In genomic region chr5:95846554-95847260, GRCh38 we compare ENCODE assay signal across 8 cellular contexts. TPM values are rescaled to one million over a fixed set of nuclear protein-coding genes. Genes with fewer than 3 reads are reported as not detected.
DNase-seq lines count a peak whose midpoint lies in the region; ATAC-seq and TF ChIP-seq lines count a peak whose summit lies in the region.

No MANE protein-coding gene starts in this region.

- peak overlapping the region; percentile 0 for H2BK5ac ChIP-seq in trophoblast cell (ENCODE audit: low read depth, low read length, poor library complexity)

- H3K4me1 ChIP-seq in SK-N-SH (ENCODE audit: control insufficient read depth in 1 of 2, insufficient read depth in 2 of 2, low read depth in 1 of 2, low read length in 1 of 2) (peaks cover 3 to 7% of the 10 kb centered on the region in 2 experiments; a peak in 2 of 4 replicates), gastroesophageal sphincter (peaks cover 0 to 11% (median 3%) of the 10 kb centered on the region in 3 donors), trophoblast cell (ENCODE audit: control insufficient read depth in 1 of 2, insufficient read depth in 2 of 2, low read length in 2 of 2) (peaks cover 7% of the 10 kb centered on the region in 2 experiments)

- H3K18ac ChIP-seq in trophoblast cell (ENCODE audit: low read length) = peak overlapping the region; percentile 9

- peak overlapping the region; percentile 0 for H2BK120ac ChIP-seq in trophoblast cell (ENCODE audit: insufficient read depth, low read length, poor library complexity)

- H4K20me1 ChIP-seq in SK-N-SH (ENCODE audit: insufficient read depth) = no peaks in the 10 kb centered on the region

- no peak overlapping the region for H3K4me3 Mint-ChIP-seq in activated naive CD4-positive, alpha-beta T cell treated with anti-CD3 and anti-CD28 coated beads, Interleukin-2, amount 10 ng/mL, durations not matched to agents 7 days and 5 days

- CTCF ChIA-PET in SK-N-SH (lab: Yijun Ruan, JAX) = interaction anchor here (0.6 to 15.2 kb wide), 38 partner anchors 8 to 491 kb away, joined by 3 to 170 read pairs (median 5); partner anchors contain the start of gene RFESD
- CTCF ChIA-PET in activated naive CD4-positive, alpha-beta T cell treated with anti-CD3 and anti-CD28 coated beads, Interleukin-2, amount 10 ng/mL, durations not matched to agents 7 days and 5 days (lab: Charles Lee) = interaction anchor here (0.6 to 17.4 kb wide), 19 partner anchors 9 to 490 kb away, joined by 3 to 377 read pairs (median 3); partner anchors contain the start of genes GLRX and RFESD

- H4K12ac ChIP-seq in trophoblast cell (ENCODE audit: low read depth, low read length) = no peak overlapping the region

- H3K9me2 ChIP-seq in SK-N-SH = no peaks in the 10 kb centered on the region

- in situ Hi-C loops in G401 (cut with HindIII; ENCODE audit: low sequenced_read_pairs) = no loop called here

- no peak overlapping the region for H2AFZ ChIP-seq in SK-N-SH (ENCODE audit: low read depth)
- no peak overlapping the region for H2AFZ ChIP-seq in trophoblast cell (ENCODE audit: insufficient read depth, low read length, poor library complexity)

- H2BK12ac ChIP-seq in trophoblast cell (ENCODE audit: low read length) = peak overlapping the region; percentile 52

- H3K9me3 ChIP-seq in SK-N-SH (no peaks in the 10 kb centered on the region), gastroesophageal sphincter (no peaks in the 10 kb centered on the region), trophoblast cell (ENCODE audit: insufficient read depth, low read depth, low read length) (no peaks in the 10 kb centered on the region)

- H3K27me3 ChIP-seq in SK-N-SH (ENCODE audit: insufficient read depth) (no peaks in the 10 kb centered on the region), gastroesophageal sphincter (no peaks in the 10 kb centered on the region), trophoblast cell (ENCODE audit: insufficient read depth, low read length) (no peaks in the 10 kb centered on the region)

- H3K9me3 Mint-ChIP-seq in activated naive CD4-positive, alpha-beta T cell treated with anti-CD3 and anti-CD28 coated beads, Interleukin-2, amount 10 ng/mL, durations not matched to agents 7 days and 5 days = no peaks in the 10 kb centered on the region

- no peak overlapping the region for H3K4ac ChIP-seq in trophoblast cell (ENCODE audit: low read depth, low read length)

- no peak for TF ChIP-seq EP300 in SK-N-SH (IDR thresholded peaks at IDR 0.05; ENCODE audit: borderline replicate concordance in 1 of 2, low read depth in 1 of 2, low read length in 1 of 2)
- no peak for TF ChIP-seq EP300 in gastroesophageal sphincter (IDR thresholded peaks at IDR 0.05)

- ATAC-seq in GM21723 (IDR thresholded peaks at IDR 0.05; ENCODE audit: unreplicated experiment) = peak; percentile 66
- ATAC-seq in gastroesophageal sphincter = peak; percentile 71

- no peak overlapping the region for H3K9ac ChIP-seq in SK-N-SH
- H3K9ac ChIP-seq in trophoblast cell (ENCODE audit: low read length) = no peak overlapping the region

- H2AK5ac ChIP-seq in trophoblast cell (ENCODE audit: low read length) = no peak overlapping the region

- no peaks in the 10 kb centered on the region for H3K79me2 ChIP-seq in SK-N-SH (ENCODE audit: insufficient read depth)
- H3K79me2 ChIP-seq in trophoblast cell (ENCODE audit: control insufficient read depth, insufficient read depth, low read length, poor library complexity) = peaks cover 2% of the 10 kb centered on the region

- TF ChIP-seq POLR2A in gastroesophageal sphincter (IDR thresholded peaks at IDR 0.05) = no peak

- H3K27ac ChIP-seq in SK-N-SH (ENCODE audit: low read depth in 2 of 2, low read length in 1 of 2) = no peak overlapping the region
- no peak overlapping the region for H3K27ac ChIP-seq in gastroesophageal sphincter
- H3K27ac ChIP-seq in trophoblast cell (ENCODE audit: low read depth, low read length) = no peak overlapping the region

- no peak overlapping the region for H3K14ac ChIP-seq in trophoblast cell (ENCODE audit: low read length)

- TF ChIP-seq RAD21 in SK-N-SH (IDR thresholded peaks at IDR 0.05; ENCODE audit: low read length) = peak; percentile 98

- H3K4me2 ChIP-seq in SK-N-SH (no peak overlapping the region), trophoblast cell (ENCODE audit: low read length) (no peak overlapping the region)

- WGBS in SK-N-SH (ENCODE audit: low lambda C conversion rate) = 75% methylated on average over 7 of the region's 7 CpGs
- WGBS in gastroesophageal sphincter (ENCODE audit: low coverage in 1 of 2), 2 donors = 68 to 79% methylated on average over 4 to 7 of the region's 7 CpGs
- WGBS in trophoblast cell (ENCODE audit: extremely low coverage, insufficient coverage, insufficient read length) = no CpG with 5 or more reads among the region's 7 CpGs

- H3K23ac ChIP-seq in trophoblast cell (ENCODE audit: low read length) = no peak overlapping the region

- H3K36me3 ChIP-seq in SK-N-SH (replicated peaks in 1 of 2; ENCODE audit: control insufficient read depth in 1 of 2, insufficient read depth in 2 of 2, low read length in 1 of 2) (no peaks in the 10 kb centered on the region), gastroesophageal sphincter (no peaks in the 10 kb centered on the region), trophoblast cell (ENCODE audit: control insufficient read depth in 1 of 2, insufficient read depth in 2 of 2, low read length in 2 of 2) (no peaks in the 10 kb centered on the region)

- POLR2A ChIA-PET in SK-N-SH (lab: Yijun Ruan, JAX) = no interaction called here

- peaks cover 15% of the 10 kb centered on the region for H3K27me3 Mint-ChIP-seq in activated naive CD4-positive, alpha-beta T cell treated with anti-CD3 and anti-CD28 coated beads, Interleukin-2, amount 10 ng/mL, durations not matched to agents 7 days and 5 days

- H3K27ac Mint-ChIP-seq in activated naive CD4-positive, alpha-beta T cell treated with anti-CD3 and anti-CD28 coated beads, Interleukin-2, amount 10 ng/mL, durations not matched to agents 7 days and 5 days = no peak overlapping the region

- peaks cover 21% of the 10 kb centered on the region for H3K4me1 Mint-ChIP-seq in activated naive CD4-positive, alpha-beta T cell treated with anti-CD3 and anti-CD28 coated beads, Interleukin-2, amount 10 ng/mL, durations not matched to agents 7 days and 5 days

- H3K4me3 ChIP-seq in LNCaP clone FGC (ENCODE audit: low read depth, low read length) (no peak overlapping the region), SK-N-SH (ENCODE audit: low read depth in 2 of 2, low read length in 1 of 2) (no peak overlapping the region; a peak in 1 of 4 replicates), gastroesophageal sphincter (no peak overlapping the region), trophoblast cell (ENCODE audit: low read depth, low read length) (no peak overlapping the region)

- no peaks in the 10 kb centered on the region for H3F3A ChIP-seq in SK-N-SH (replicated peaks; ENCODE audit: insufficient read depth)

- H3K36me3 Mint-ChIP-seq in activated naive CD4-positive, alpha-beta T cell treated with anti-CD3 and anti-CD28 coated beads, Interleukin-2, amount 10 ng/mL, durations not matched to agents 7 days and 5 days = no peaks in the 10 kb centered on the region

- peaks cover 6% of the 10 kb centered on the region for H3K79me1 ChIP-seq in trophoblast cell (ENCODE audit: low read length)

- peak; percentile 97 for DNase-seq in G401 (ENCODE audit: low spot score)
- DNase-seq in LNCaP clone FGC (ENCODE audit: low read depth) = peak; percentile 33
- DNase-seq in SK-N-SH = peak; percentile 83
- peak; percentile 76 for DNase-seq in activated naive CD4-positive, alpha-beta T cell treated with anti-CD3 and anti-CD28 coated beads, Interleukin-2, amount 10 ng/mL, durations not matched to agents 7 days and 5 days
- peak; percentile 56 to 90 for DNase-seq in trophoblast cell
- DNase-seq in mesenteric fat pad (ENCODE audit: low spot score) = no peak

- TF ChIP-seq CTCF in LNCaP clone FGC (IDR thresholded peaks at IDR 0.05; ENCODE audit: control insufficient read depth, extremely low read depth, insufficient read depth) (peak; percentile 95), SK-N-SH (IDR thresholded peaks at IDR 0.05) (peak; percentile 97), gastroesophageal sphincter (IDR thresholded peaks at IDR 0.05) (peak; percentile 93 to 97 (median 94))

- H4K8ac ChIP-seq in trophoblast cell (ENCODE audit: low read depth, low read length) = no peak overlapping the region

- peak overlapping the region; percentile 68 for H4K91ac ChIP-seq in trophoblast cell (ENCODE audit: low read depth, low read length)

TF ChIP-seq in SK-N-SH, 30 proteins besides CTCF, POLR2A, EP300 and RAD21 (continues in another document):
- TF ChIP-seq EZH2phosphoT487 (IDR thresholded peaks at IDR 0.05; ENCODE audit: borderline replicate concordance, low read depth) (no peak), IRF3 (IDR thresholded peaks at IDR 0.05; ENCODE audit: low read depth, low read length) (no peak), RCOR1 (IDR thresholded peaks at IDR 0.05; ENCODE audit: low read length) (peak; percentile 23; the same call in 1 of the 2 replicates), SMC3 (IDR thresholded peaks at IDR 0.05; ENCODE audit: low read depth, low read length) (peak; percentile 96), FOSL2 (IDR thresholded peaks at IDR 0.05; ENCODE audit: borderline replicate concordance, low read depth) (no peak), JUND (IDR thresholded peaks at IDR 0.05) (no peak), NRF1 (IDR thresholded peaks at IDR 0.05; ENCODE audit: low read depth, low read length) (no peak), GABPA (IDR thresholded peaks at IDR 0.05; ENCODE audit: low read depth) (no peak), MXI1 (IDR thresholded peaks at IDR 0.05; ENCODE audit: low read depth, low read length) (no peak), RFX5 (IDR thresholded peaks at IDR 0.05; ENCODE audit: low read length) (no peak)

RNA-seq across cellular contexts. Expression of gene GLRX, which starts 24.2 kb away (rescaled TPM):
- total RNA-seq in G401 (2014; rRNA removed; shearing (Covaris generic)) = not detected in 2 replicates
- polyA plus RNA-seq in SK-N-SH (2012; rRNA removed) = 40.0 and 50.9 TPM in 2 replicates
- 49.0 and 49.6 TPM in 2 replicates for polyA plus RNA-seq in SK-N-SH (2012; cell fraction: cytosol; rRNA removed)
- polyA plus RNA-seq in SK-N-SH (2012; cell fraction: nucleus; rRNA removed) = 14.3 and 23.7 TPM in 2 replicates
- total RNA-seq in gastroesophageal sphincter (10 to 100 TPM; 20.2 to 65.3 (median 41.3) TPM), mesenteric fat pad (155 TPM)
- 63.7 and 67.6 TPM in 2 replicates for polyA plus RNA-seq in trophoblast cell (2013)

Comparison
In these comparisons a context has a peak if more than half of its experiments do, and no peak if none do; other contexts are left out.
1. RNA of gene GLRX, which starts 24.2 kb away (total RNA-seq): 155 TPM in mesenteric fat pad (single experiment) and 20.2 to 65.3 TPM in gastroesophageal sphincter; not detected in G401; every median in the first group is over 10 times any median in the second.
2. Peak in every context shown above with its lines, with median percentiles within 50 percentile points of each other: CTCF ChIP-seq.